Comparison of ENCODE assay signal across 30 cellular contexts in the genomic region with DNA sequence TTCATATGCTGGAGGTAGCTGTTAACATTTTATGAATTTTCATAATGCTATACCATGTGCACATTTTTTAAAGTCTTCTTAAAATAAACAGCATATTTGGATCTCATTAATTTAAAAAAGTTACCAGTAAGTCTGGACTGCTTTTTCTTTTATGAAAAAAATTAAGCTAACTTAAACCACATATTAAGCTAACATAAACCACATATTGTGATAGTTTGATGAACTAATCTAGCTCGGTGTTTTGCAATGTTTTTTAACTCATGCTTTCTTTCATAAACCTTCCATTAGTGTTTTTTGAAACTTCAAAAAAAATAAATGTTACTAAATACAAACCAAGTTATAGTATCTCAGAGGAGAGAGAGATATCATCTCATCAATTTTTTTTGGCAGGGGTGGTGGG.
"Had no signal": no experiment of that assay in that cellular context is flagged by ENCODE, and none has a peak within 500 bp of the region (broad histone marks: within the 10 kb centered on the region; RNA-seq: fewer than 3 reads in every experiment).

No MANE protein-coding gene starts in this region.

- H3K36me3 ChIP-seq: adrenal gland, cardiac muscle cell, right lobe of liver had no signal

- H3K4me3 Mint-ChIP-seq: activated CD4-positive, alpha-beta T cell treated with anti-CD3 and anti-CD28 coated beads for 36 hours; activated naive CD8-positive, alpha-beta T cell; brain; immature natural killer cell; natural killer cell; T-helper 2 cell treated with Interferon-gamma antibody and Interleukin-4, amounts not matched to agents 5 μg/mL and 100 μg/mL, for 36 hours had no signal

- H3K9me3 ChIP-seq: right lobe of liver, testis had no signal

- H3K4me1 ChIP-seq: ascending aorta, right lobe of liver, testis had no signal

- H3K27ac Mint-ChIP-seq: activated CD4-positive, alpha-beta T cell treated with anti-CD3 and anti-CD28 coated beads for 36 hours; activated naive CD8-positive, alpha-beta T cell; brain; immature natural killer cell; natural killer cell; T-helper 2 cell treated with Interferon-gamma antibody and Interleukin-4, amounts not matched to agents 5 μg/mL and 100 μg/mL, for 36 hours had no signal

- H3K4me3 ChIP-seq: adrenal gland, ascending aorta, cardiac muscle cell, esophagus muscularis mucosa, gastroesophageal sphincter, left ventricle myocardium inferior, lung, right lobe of liver, testis, transverse colon had no signal

- DNase-seq: activated CD4-positive, alpha-beta T cell treated with anti-CD3 and anti-CD28 coated beads for 36 hours; activated CD4-positive, alpha-beta T cell treated with anti-CD3 and anti-CD28 coated beads, Interleukin-2, amount 50 U/mL, for 4 hours; activated CD4-positive, CD25-positive, alpha-beta regulatory T cell; activated CD8-positive, alpha-beta memory T cell treated with anti-CD3 and anti-CD28 coated beads for 24 hours; activated effector memory CD4-positive, alpha-beta T cell treated with Interleukin-2 at 50 U/mL for 16 hours; activated naive CD4-positive, alpha-beta T cell treated with Interleukin-2 at 50 U/mL for 16 hours; adrenal gland; cerebellar nuclear complex; cortex of kidney; head of caudate nucleus; hypothalamus; immature natural killer cell; left ventricle myocardium inferior; mesendoderm; natural killer cell; right lobe of liver; stimulated activated CD4-positive, alpha-beta T cell treated with anti-CD3 and anti-CD28 coated beads, Interleukin-12 subunit alpha, Interleukin-12 subunit beta, amount 100 ng/mL, for 4 hours; stimulated activated CD4-positive, alpha-beta T cell treated with anti-CD3 and anti-CD28 coated beads, Interleukin-4, amount 100 ng/mL, for 1 hour; stimulated activated naive CD8-positive, alpha-beta T cell treated with anti-CD3 and anti-CD28 coated beads, Interleukin-15, Interleukin-2, amounts not matched to agents 100 U/mL and 50 U/mL, for 24 hours; T-helper 1 cell; testis; transverse colon had no signal

- H3K27ac ChIP-seq: adrenal gland, ascending aorta, cardiac muscle cell, esophagus muscularis mucosa, gastroesophageal sphincter, left ventricle myocardium inferior, right lobe of liver, testis, transverse colon had no signal

- H3K27me3 Mint-ChIP-seq: activated CD4-positive, alpha-beta T cell treated with anti-CD3 and anti-CD28 coated beads for 36 hours; activated naive CD8-positive, alpha-beta T cell; brain had no signal
